In the genomic region with DNA sequence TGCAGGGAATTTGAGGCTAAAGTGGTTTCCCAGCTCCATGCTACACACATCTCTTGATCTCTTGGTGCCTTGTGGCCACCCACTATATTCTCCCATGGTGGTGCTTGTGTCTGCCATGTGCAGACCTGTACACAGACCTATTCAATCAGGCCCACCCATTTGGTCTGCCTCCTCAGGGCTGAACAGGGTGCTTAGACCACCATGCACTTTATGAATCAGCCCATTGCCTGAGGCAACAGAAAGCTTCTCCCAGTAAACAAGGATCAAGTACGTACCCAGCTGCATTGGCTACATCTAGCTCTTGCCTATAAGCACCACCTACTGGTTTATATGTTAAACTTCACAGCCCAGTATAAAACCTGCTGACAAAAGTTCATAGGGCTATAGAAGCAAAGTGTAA, we compare ENCODE assay signal across 8 cellular contexts.
DNase-seq lines count a peak whose midpoint lies in the region; ATAC-seq, FAIRE-seq and TF ChIP-seq lines count a peak whose summit lies in the region.

No MANE protein-coding gene starts in this region.

- H3K4me3 ChIP-seq in MG63: no peak overlapping the region
- no peak overlapping the region for H3K4me3 ChIP-seq in HepG2 (replicated peaks in 1 of 3; ENCODE audit: insufficient read depth in 1 of 3, low read depth in 2 of 3, low read length in 3 of 3)
- no peak overlapping the region for H3K4me3 ChIP-seq in ascending aorta
- no peak overlapping the region for H3K4me3 ChIP-seq in esophagus squamous epithelium

- POLR2A ChIA-PET in HepG2 (lab: Yijun Ruan, JAX): no interaction called here

- no peak for TF ChIP-seq RAD21 in HepG2 (CRISPR knock-in tag; IDR thresholded peaks at IDR 0.05)

- H4K20me1 ChIP-seq in HepG2 (ENCODE audit: insufficient read depth, low read length): no peaks in the 10 kb centered on the region

- no peaks in the 10 kb centered on the region for H3K4me1 ChIP-seq in HepG2 (ENCODE audit: insufficient read depth, low read length)
- no peaks in the 10 kb centered on the region for H3K4me1 ChIP-seq in ascending aorta
- H3K4me1 ChIP-seq in esophagus squamous epithelium: no peaks in the 10 kb centered on the region

- ATAC-seq in HepG2: peak; percentile 89

- H3K36me3 ChIP-seq in MG63 (no peaks in the 10 kb centered on the region), HepG2 (replicated peaks in 1 of 2; ENCODE audit: control insufficient read depth in 1 of 2, insufficient read depth in 2 of 2, low read length in 2 of 2) (no peaks in the 10 kb centered on the region), ascending aorta (no peaks in the 10 kb centered on the region), esophagus squamous epithelium (no peaks in the 10 kb centered on the region)

- no peak for FAIRE-seq in HepG2 (lab: Jason Lieb, UNC)

- 8% methylated on average over 1 of the region's 1 CpG for WGBS in HepG2 (ENCODE audit: low lambda C conversion rate)
- 0 to 7% methylated on average over 1 of the region's 1 CpG for WGBS in esophagus squamous epithelium, 2 donors

- DNase-seq in DMS 273 treated with DMSO at 0.1 percent for 48 hours (lab: John Stamatoyannopoulos, UW): peak; percentile 16
- peak; percentile 23 for DNase-seq in MG63
- peak; percentile 88 for DNase-seq in amniotic epithelial cell (ENCODE audit: low read depth)
- peak; percentile 4 for DNase-seq in HepG2 (ENCODE audit: low spot score)
- no peak for DNase-seq in ascending aorta (ENCODE audit: low spot score in 2 of 2)
- no peak for DNase-seq in HPDE6-E6E7 (ENCODE audit: extremely low spot score)
- no peak for DNase-seq in NK-92 treated with Interleukin-12 subunit alpha and Interleukin-12 subunit beta, amount 100 ng/mL, for 24 hours (lab: John Stamatoyannopoulos, UW)
- DNase-seq in esophagus squamous epithelium (lab: John Stamatoyannopoulos, UW): no peak

- BruUV-seq in HepG2 (replicated peaks; lab: Mats Ljungman, UMichigan): no TSS peak

- peak; percentile 45 for TF ChIP-seq CTCF in HepG2 (CRISPR knock-in tag; IDR thresholded peaks at IDR 0.05)
- peak in 1 of 3 experiments; percentile 7 for TF ChIP-seq CTCF in ascending aorta (IDR thresholded peaks at IDR 0.05)
- TF ChIP-seq CTCF in esophagus squamous epithelium (IDR thresholded peaks at IDR 0.05): peak in 1 of 6 experiments; percentile 31

- TF ChIP-seq POLR2A in HepG2 (IDR thresholded peaks at IDR 0.05; ENCODE audit: insufficient read depth in 1 of 2, low read depth in 2 of 2, low read length in 2 of 2) (no peak), esophagus squamous epithelium (IDR thresholded peaks at IDR 0.05) (no peak)

- intact Hi-C loops in HepG2 (cut with micrococcal nuclease; ENCODE audit: unreplicated experiment) (no loop called here), ascending aorta (cut with DNase I) (no loop called here), esophagus squamous epithelium (cut with DNase I) (no loop called here)

- H3K4me2 ChIP-seq in HepG2 (ENCODE audit: low read depth, low read length): no peak overlapping the region

- H3K27ac ChIP-seq in HepG2 (ENCODE audit: extremely low read length, insufficient read depth, low read length): no peak overlapping the region
- H3K27ac ChIP-seq in ascending aorta: no peak overlapping the region
- no peak overlapping the region for H3K27ac ChIP-seq in esophagus squamous epithelium

- H3K27me3 ChIP-seq in MG63 (peaks cover 5% of the 10 kb centered on the region; the same call in 1 of the 2 replicates), HepG2 (ENCODE audit: control insufficient read depth in 1 of 2, insufficient read depth in 2 of 2, low read length in 2 of 2) (no peaks in the 10 kb centered on the region; a peak in 1 of 5 replicates), ascending aorta (no peaks in the 10 kb centered on the region), esophagus squamous epithelium (no peaks in the 10 kb centered on the region)

- in situ Hi-C loops in HepG2 (cut with HindIII; ENCODE audit: extremely low pct_ligation_motif_present, low pct_unique_long_range_greater_than_20kb): loop anchor here (25.0 kb wide), 1 partner anchor 1337 kb away; a partner anchor contains a TSS

- no peaks in the 10 kb centered on the region for H3K79me2 ChIP-seq in HepG2 (ENCODE audit: insufficient read depth, low read length)

- CTCF ChIA-PET in HepG2 (lab: Yijun Ruan, JAX; ENCODE audit: low intra/inter-chr PET ratio, low total read pairs): no interaction called here

- no peak for TF ChIP-seq EP300 in HepG2 (IDR thresholded peaks at IDR 0.05; ENCODE audit: low read depth in 2 of 2, low read length in 2 of 2)
- TF ChIP-seq EP300 in HepG2 (CRISPR knock-in tag; IDR thresholded peaks at IDR 0.05; ENCODE audit: borderline replicate concordance): no peak

- H3K9me3 ChIP-seq in MG63: no peaks in the 10 kb centered on the region
- no peaks in the 10 kb centered on the region for H3K9me3 ChIP-seq in HepG2 (ENCODE audit: low read length)
- H3K9me3 ChIP-seq in ascending aorta: no peaks in the 10 kb centered on the region
- no peaks in the 10 kb centered on the region for H3K9me3 ChIP-seq in esophagus squamous epithelium

- H3K9ac ChIP-seq in HepG2 (ENCODE audit: insufficient read depth, low read depth, low read length): no peak overlapping the region

- no peak overlapping the region for H2AFZ ChIP-seq in HepG2 (ENCODE audit: low read length)

TF ChIP-seq in HepG2, 621 proteins besides CTCF, POLR2A, EP300 and RAD21 (continues in another document):
- TF ChIP-seq ZNF589 (CRISPR knock-in tag; conservative IDR thresholded peaks at IDR 0.05): no peak
- TF ChIP-seq JUNB (CRISPR knock-in tag; IDR thresholded peaks at IDR 0.05; ENCODE audit: borderline replicate concordance): no peak
- TF ChIP-seq HDAC2 (CRISPR knock-in tag; IDR thresholded peaks at IDR 0.05): no peak
- TF ChIP-seq STAG1 (CRISPR knock-in tag; IDR thresholded peaks at IDR 0.05): peak; percentile 44
- TF ChIP-seq TCF7 (IDR thresholded peaks at IDR 0.05; ENCODE audit: low read depth): no peak
- TF ChIP-seq, protein P1, sequence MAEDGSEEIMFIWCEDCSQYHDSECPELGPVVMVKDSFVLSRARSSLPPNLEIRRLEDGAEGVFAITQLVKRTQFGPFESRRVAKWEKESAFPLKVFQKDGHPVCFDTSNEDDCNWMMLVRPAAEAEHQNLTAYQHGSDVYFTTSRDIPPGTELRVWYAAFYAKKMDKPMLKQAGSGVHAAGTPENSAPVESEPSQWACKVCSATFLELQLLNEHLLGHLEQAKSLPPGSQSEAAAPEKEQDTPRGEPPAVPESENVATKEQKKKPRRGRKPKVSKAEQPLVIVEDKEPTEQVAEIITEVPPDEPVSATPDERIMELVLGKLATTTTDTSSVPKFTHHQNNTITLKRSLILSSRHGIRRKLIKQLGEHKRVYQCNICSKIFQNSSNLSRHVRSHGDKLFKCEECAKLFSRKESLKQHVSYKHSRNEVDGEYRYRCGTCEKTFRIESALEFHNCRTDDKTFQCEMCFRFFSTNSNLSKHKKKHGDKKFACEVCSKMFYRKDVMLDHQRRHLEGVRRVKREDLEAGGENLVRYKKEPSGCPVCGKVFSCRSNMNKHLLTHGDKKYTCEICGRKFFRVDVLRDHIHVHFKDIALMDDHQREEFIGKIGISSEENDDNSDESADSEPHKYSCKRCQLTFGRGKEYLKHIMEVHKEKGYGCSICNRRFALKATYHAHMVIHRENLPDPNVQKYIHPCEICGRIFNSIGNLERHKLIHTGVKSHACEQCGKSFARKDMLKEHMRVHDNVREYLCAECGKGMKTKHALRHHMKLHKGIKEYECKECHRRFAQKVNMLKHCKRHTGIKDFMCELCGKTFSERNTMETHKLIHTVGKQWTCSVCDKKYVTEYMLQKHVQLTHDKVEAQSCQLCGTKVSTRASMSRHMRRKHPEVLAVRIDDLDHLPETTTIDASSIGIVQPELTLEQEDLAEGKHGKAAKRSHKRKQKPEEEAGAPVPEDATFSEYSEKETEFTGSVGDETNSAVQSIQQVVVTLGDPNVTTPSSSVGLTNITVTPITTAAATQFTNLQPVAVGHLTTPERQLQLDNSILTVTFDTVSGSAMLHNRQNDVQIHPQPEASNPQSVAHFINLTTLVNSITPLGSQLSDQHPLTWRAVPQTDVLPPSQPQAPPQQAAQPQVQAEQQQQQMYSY (CRISPR knock-in tag; IDR thresholded peaks at IDR 0.05): no peak

Comparison
In these comparisons a context has a peak if more than half of its experiments do, and no peak if none do; other contexts are left out.
1. DNase-seq: peak in DMS 273 treated with DMSO at 0.1 percent for 48 hours (single experiment), MG63 (single experiment), amniotic epithelial cell (single experiment) and HepG2 (single experiment); none in ascending aorta (0 of 2), HPDE6-E6E7 (single experiment), NK-92 treated with Interleukin-12 subunit alpha and Interleukin-12 subunit beta, amount 100 ng/mL, for 24 hours (single experiment) and esophagus squamous epithelium (single experiment).